ENCODE assay signal across 12 cellular contexts in the genomic region with DNA sequence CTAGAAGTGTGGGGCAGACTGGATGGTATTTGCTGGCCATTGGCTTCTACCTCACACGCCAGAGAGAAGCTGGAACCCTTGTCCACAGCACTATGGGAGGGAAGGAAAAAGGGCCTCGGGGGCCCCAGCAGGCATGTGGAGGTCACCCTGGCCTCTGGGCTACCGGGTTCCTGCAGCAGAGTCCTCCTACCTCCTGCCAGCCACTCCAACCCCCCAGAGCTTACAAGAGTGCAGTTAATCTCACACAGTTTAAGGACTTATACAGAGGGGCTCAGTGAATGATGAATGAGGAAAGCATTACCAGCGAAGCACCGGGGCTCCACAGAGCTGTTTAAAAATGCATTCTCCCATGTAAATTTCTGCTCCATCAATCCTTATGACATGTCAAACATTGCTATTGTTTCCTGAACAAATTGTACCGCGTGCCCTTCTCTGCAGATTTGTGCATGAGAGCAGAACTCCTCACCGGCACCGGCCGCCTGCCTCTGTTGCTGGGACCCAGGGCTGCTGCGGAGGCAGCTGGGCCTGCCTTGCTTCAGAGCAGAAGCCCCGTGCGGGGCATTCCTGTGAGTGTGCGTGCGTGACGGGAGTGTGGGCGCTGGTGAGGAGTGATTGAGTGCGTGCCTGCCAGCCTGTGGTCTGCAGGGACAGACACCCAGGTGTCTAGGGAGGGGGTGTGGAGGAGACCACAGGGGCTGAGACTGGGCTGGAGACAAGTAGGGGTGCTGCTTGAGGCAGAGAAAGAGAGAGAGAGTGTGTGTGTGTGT. TPM values are rescaled to one million over a fixed set of nuclear protein-coding genes. Genes with fewer than 3 reads are reported as not detected.
A peak's percentile ranks its signal among the peaks of the same experiment; 100 is the strongest.
DNase-seq lines count a peak whose midpoint lies in the region; ATAC-seq and TF ChIP-seq lines count a peak whose summit lies in the region.
"Had no signal": no experiment of that assay in that cellular context is flagged by ENCODE, and none has a peak within 500 bp of the region (broad histone marks: within the 10 kb centered on the region; RNA-seq: fewer than 3 reads in every experiment).

No MANE protein-coding gene starts in this region.

- H2AFZ ChIP-seq in hepatocyte, result no peak overlapping the region

- H3K27me3 Mint-ChIP-seq in T-helper 17 cell, result peaks cover 21% of the 10 kb centered on the region

- H3K9me3 ChIP-seq in T-helper 17 cell (ENCODE audit: control insufficient read depth, low read length, poor library complexity, severe bottlenecking), result no peaks in the 10 kb centered on the region
- H3K9me3 ChIP-seq in hepatocyte (ENCODE audit: low read depth), result no peaks in the 10 kb centered on the region
- H3K9me3 ChIP-seq: gastrocnemius medialis, left ventricle myocardium inferior had no signal

- peaks cover 14% of the 10 kb centered on the region for H3K4me1 Mint-ChIP-seq in T-helper 17 cell

- H3K27me3 ChIP-seq in hepatocyte (no peaks in the 10 kb centered on the region), foreskin keratinocyte (no peaks in the 10 kb centered on the region)
- H3K27me3 ChIP-seq: gastrocnemius medialis had no signal

- no peak overlapping the region for H3K4me3 Mint-ChIP-seq in T-helper 17 cell

- H4K20me1 ChIP-seq in hepatocyte (ENCODE audit: insufficient read depth, poor library complexity, severe bottlenecking), result no peaks in the 10 kb centered on the region

- no peak overlapping the region for H3K4me3 ChIP-seq in hepatocyte
- H3K4me3 ChIP-seq: gastrocnemius medialis, left ventricle myocardium inferior had no signal

- H3K27ac Mint-ChIP-seq in T-helper 17 cell, result no peak overlapping the region

- no peak overlapping the region for H3K27ac ChIP-seq in hepatocyte
- no peak overlapping the region for H3K27ac ChIP-seq in foreskin keratinocyte
- H3K27ac ChIP-seq: C4-2B, gastrocnemius medialis, left ventricle myocardium inferior had no signal

- WGBS in hepatocyte (ENCODE audit: low lambda C conversion rate, missing lambda C conversion rate), result 54% methylated on average over 18 of the region's 18 CpGs

- H3K4me1 ChIP-seq in hepatocyte (ENCODE audit: insufficient read depth) (peaks cover 9% of the 10 kb centered on the region), foreskin keratinocyte (no peaks in the 10 kb centered on the region)
- H3K4me1 ChIP-seq: gastrocnemius medialis, left ventricle myocardium inferior had no signal

- DNase-seq in stimulated activated CD4-positive, alpha-beta T cell treated with anti-CD3 and anti-CD28 coated beads, Interleukin-4, amount 100 ng/mL, for 1 hour, result peak; percentile 10
- no peak for DNase-seq in stimulated activated CD4-positive, alpha-beta T cell treated with anti-CD3 and anti-CD28 coated beads, Interleukin-12 subunit alpha, Interleukin-12 subunit beta, amount 100 ng/mL, for 4 hours
- DNase-seq in T-helper 17 cell (no peak), hepatocyte (ENCODE audit: low spot score) (peak; percentile 32), NCI-H2029 (lab: John Stamatoyannopoulos, UW) (no peak), AG08395 (ENCODE audit: low spot score) (no peak), foreskin keratinocyte (no peak), foreskin melanocyte (no peak)
- DNase-seq: gastrocnemius medialis, left ventricle myocardium inferior, NCI-H146 had no signal

- H3K4me2 ChIP-seq in hepatocyte, result no peak overlapping the region

- no peak for TF ChIP-seq CTCF in hepatocyte (IDR thresholded peaks at IDR 0.05; ENCODE audit: poor library complexity)
- no peak for TF ChIP-seq CTCF in foreskin keratinocyte (conservative IDR thresholded peaks at IDR 0.05)

- H3K79me2 ChIP-seq in hepatocyte, result no peaks in the 10 kb centered on the region

- peak; percentile 16 for ATAC-seq in T-helper 17 cell
- ATAC-seq in foreskin keratinocyte, result no peak
- ATAC-seq: gastrocnemius medialis had no signal

- no peaks in the 10 kb centered on the region for H3K9me2 ChIP-seq in hepatocyte (replicated peaks; ENCODE audit: insufficient read depth)

- no peaks in the 10 kb centered on the region for H3K36me3 ChIP-seq in hepatocyte (replicated peaks; ENCODE audit: insufficient read depth, low read depth)
- H3K36me3 ChIP-seq: gastrocnemius medialis, left ventricle myocardium inferior had no signal

- peaks cover 3% of the 10 kb centered on the region for H3K36me3 Mint-ChIP-seq in T-helper 17 cell (ENCODE audit: low read depth)

RNA-seq across cellular contexts. Expression of a gene that starts 52.8 kb away (rescaled TPM):
- total RNA-seq in T-helper 17 cell (under 1 TPM; 0.31 to 0.37 TPM), hepatocyte (not detected in 2 replicates), foreskin keratinocyte (not detected in 2 replicates)
- polyA plus RNA-seq in hepatocyte (0.21 TPM in 1 of 2 replicates, not detected in the other), foreskin keratinocyte (not detected in 2 replicates)
- total RNA-seq: gastrocnemius medialis had no signal

Comparison
In these comparisons a context has a peak if more than half of its experiments do, and no peak if none do; other contexts are left out.
1. DNase-seq: peak in stimulated activated CD4-positive, alpha-beta T cell treated with anti-CD3 and anti-CD28 coated beads, Interleukin-4, amount 100 ng/mL, for 1 hour (single experiment) and hepatocyte (single experiment); none in stimulated activated CD4-positive, alpha-beta T cell treated with anti-CD3 and anti-CD28 coated beads, Interleukin-12 subunit alpha, Interleukin-12 subunit beta, amount 100 ng/mL, for 4 hours (single experiment), T-helper 17 cell (0 of 3), NCI-H2029 (single experiment), AG08395 (single experiment), foreskin keratinocyte (0 of 2) and foreskin melanocyte (single experiment).